In genomic region chr15:90564109-90564508, GRCh38 we compare ENCODE assay signal across 10 cellular contexts. TPM values are rescaled to one million over a fixed set of nuclear protein-coding genes. Genes with fewer than 3 reads are reported as not detected.
A peak's percentile ranks its signal among the peaks of the same experiment; 100 is the strongest.
DNase-seq lines count a peak whose midpoint lies in the region; ATAC-seq and TF ChIP-seq lines count a peak whose summit lies in the region.
"Had no signal": no experiment of that assay in that cellular context is flagged by ENCODE, and none has a peak within 500 bp of the region (broad histone marks: within the 10 kb centered on the region; RNA-seq: fewer than 3 reads in every experiment).

No MANE protein-coding gene starts in this region.

- H3K36me3 Mint-ChIP-seq in CD8-positive, alpha-beta T cell, result peaks cover 12% of the 10 kb centered on the region
- peaks cover 46% of the 10 kb centered on the region for H3K36me3 Mint-ChIP-seq in activated CD8-positive, alpha-beta T cell treated with anti-CD3 and anti-CD28 coated beads for 36 hours (ENCODE audit: low read depth)

- no peaks in the 10 kb centered on the region for H3K27me3 Mint-ChIP-seq in CD8-positive, alpha-beta T cell (ENCODE audit: low read depth)
- H3K27me3 Mint-ChIP-seq in activated CD8-positive, alpha-beta T cell treated with anti-CD3 and anti-CD28 coated beads for 36 hours, result no peaks in the 10 kb centered on the region

- peak; percentile 47 for ATAC-seq in CD8-positive, alpha-beta T cell
- ATAC-seq in HG02885 (IDR thresholded peaks at IDR 0.05; ENCODE audit: poor library complexity, unreplicated experiment), result peak; percentile 47
- peak; percentile 22 for ATAC-seq in activated CD8-positive, alpha-beta T cell treated with anti-CD3 and anti-CD28 coated beads for 36 hours
- ATAC-seq in SK-N-SH treated with all-trans-retinoic acid at 6 μM for 48 hours, result no peak
- ATAC-seq in GM18520 (IDR thresholded peaks at IDR 0.05; ENCODE audit: unreplicated experiment), result no peak
- ATAC-seq: Panc1 had no signal

- no peaks in the 10 kb centered on the region for H3K27me3 ChIP-seq in CD8-positive, alpha-beta T cell (ENCODE audit: insufficient read depth, low read length)
- H3K27me3 ChIP-seq in muscle layer of duodenum (ENCODE audit: low read depth, low read length), result no peaks in the 10 kb centered on the region
- no peaks in the 10 kb centered on the region for H3K27me3 ChIP-seq in testis

- DNase-seq in CD8-positive, alpha-beta T cell, result no peak
- no peak for DNase-seq in activated CD8-positive, alpha-beta T cell treated with anti-CD3 and anti-CD28 coated beads for 36 hours
- DNase-seq in testis (no peak), middle frontal gyrus (ENCODE audit: extremely low spot score, low spot score) (no peak)
- DNase-seq: activated CD8-positive, alpha-beta memory T cell treated with anti-CD3 and anti-CD28 coated beads for 24 hours had no signal

- H3K9me3 Mint-ChIP-seq in CD8-positive, alpha-beta T cell, result no peaks in the 10 kb centered on the region
- peaks cover 4% of the 10 kb centered on the region for H3K9me3 Mint-ChIP-seq in activated CD8-positive, alpha-beta T cell treated with anti-CD3 and anti-CD28 coated beads for 36 hours

- intact Hi-C loops in CD8-positive, alpha-beta T cell (cut with DNase I, micrococcal nuclease), result loop anchor here (2.0 kb wide), 2 partner anchors 17 to 31 kb away; no protein-coding TSS in a partner anchor
- intact Hi-C loops in activated CD8-positive, alpha-beta T cell treated with anti-CD3 and anti-CD28 coated beads for 36 hours (cut with micrococcal nuclease), result loop anchor here (5.0 kb wide), 2 partner anchors 33 to 52 kb away; no protein-coding TSS in a partner anchor
- intact Hi-C loops in testis (cut with DNase I; ENCODE audit: low total_unique reads), result no loop called here

- H3K27ac Mint-ChIP-seq in CD8-positive, alpha-beta T cell, result peak overlapping the region; percentile 94
- H3K27ac Mint-ChIP-seq in activated CD8-positive, alpha-beta T cell treated with anti-CD3 and anti-CD28 coated beads for 36 hours, result peak overlapping the region; percentile 89

- H3K4me1 ChIP-seq in CD8-positive, alpha-beta T cell (ENCODE audit: insufficient read depth, low read length), result peaks cover 95% of the 10 kb centered on the region
- H3K4me1 ChIP-seq in muscle layer of duodenum (ENCODE audit: control insufficient read depth in 1 of 2, insufficient read depth in 2 of 2, low read length in 2 of 2) (peaks cover 33 to 47% of the 10 kb centered on the region in 2 donors), testis (peaks cover 49% of the 10 kb centered on the region)

- no peak for TF ChIP-seq CTCF in CD8-positive, alpha-beta T cell (IDR thresholded peaks at IDR 0.05)
- no peak for TF ChIP-seq CTCF in activated CD8-positive, alpha-beta T cell treated with anti-CD3 and anti-CD28 coated beads for 36 hours (IDR thresholded peaks at IDR 0.05)
- no peak for TF ChIP-seq CTCF in testis (IDR thresholded peaks at IDR 0.05)

- H3K36me3 ChIP-seq in CD8-positive, alpha-beta T cell (ENCODE audit: insufficient read depth, low read length), result no peaks in the 10 kb centered on the region
- H3K36me3 ChIP-seq in muscle layer of duodenum (ENCODE audit: control insufficient read depth in 1 of 2, insufficient read depth in 2 of 2, low read length in 2 of 2) (no peaks in the 10 kb centered on the region), testis (ENCODE audit: low read depth, missing control alignments) (no peaks in the 10 kb centered on the region)

- CTCF ChIA-PET in CD8-positive, alpha-beta T cell (lab: Charles Lee), result interaction anchor here (0.9 to 1.7 kb wide), 6 partner anchors 9 to 321 kb away, joined by 3 to 6 read pairs (median 4); no protein-coding TSS in a partner anchor
- CTCF ChIA-PET in activated CD8-positive, alpha-beta T cell treated with anti-CD3 and anti-CD28 coated beads for 36 hours (lab: Charles Lee), result interaction anchor here (1.3 to 1.4 kb wide), 3 partner anchors 24 to 244 kb away, joined by 3 to 4 read pairs (median 3); no protein-coding TSS in a partner anchor

- no peak overlapping the region for H3K4me3 ChIP-seq in CD8-positive, alpha-beta T cell (ENCODE audit: low read depth, low read length)
- H3K4me3 ChIP-seq in muscle layer of duodenum (ENCODE audit: low read depth in 1 of 2, low read length in 2 of 2) (no peak overlapping the region), testis (no peak overlapping the region)

- no peaks in the 10 kb centered on the region for H3K9me3 ChIP-seq in CD8-positive, alpha-beta T cell (ENCODE audit: low read length)
- H3K9me3 ChIP-seq in muscle layer of duodenum (ENCODE audit: control insufficient read depth in 1 of 2, low read length in 2 of 2) (no peaks in the 10 kb centered on the region), testis (no peaks in the 10 kb centered on the region)

- peak overlapping the region; percentile 34 for H3K27ac ChIP-seq in CD8-positive, alpha-beta T cell (ENCODE audit: low read depth, low read length)
- H3K27ac ChIP-seq in muscle layer of duodenum (ENCODE audit: low read length), result peak overlapping the region; percentile 22
- peak overlapping the region in 1 of 2 donors; percentile 86 for H3K27ac ChIP-seq in testis

- H3K4me1 Mint-ChIP-seq in CD8-positive, alpha-beta T cell (ENCODE audit: low read depth), result peaks cover 87% of the 10 kb centered on the region
- peaks cover 85% of the 10 kb centered on the region for H3K4me1 Mint-ChIP-seq in activated CD8-positive, alpha-beta T cell treated with anti-CD3 and anti-CD28 coated beads for 36 hours (ENCODE audit: low read depth)

- H3K4me3 Mint-ChIP-seq in CD8-positive, alpha-beta T cell, result peak overlapping the region; percentile 54
- peak overlapping the region; percentile 44 for H3K4me3 Mint-ChIP-seq in activated CD8-positive, alpha-beta T cell treated with anti-CD3 and anti-CD28 coated beads for 36 hours

- POLR2A ChIA-PET in CD8-positive, alpha-beta T cell (lab: Charles Lee), result interaction anchor here (0.6 to 1.9 kb wide), 5 partner anchors 9 to 38 kb away, joined by 3 to 9 read pairs (median 4); no protein-coding TSS in a partner anchor
- POLR2A ChIA-PET in activated CD8-positive, alpha-beta T cell treated with anti-CD3 and anti-CD28 coated beads for 36 hours (lab: Charles Lee), result interaction anchor here (0.5 to 2.1 kb wide), 5 partner anchors 9 to 96 kb away, joined by 3 to 6 read pairs (median 3); no protein-coding TSS in a partner anchor

- WGBS in testis, 2 donors, result 60 to 72% methylated on average over 2 of the region's 2 CpGs

- TF ChIP-seq POLR2A in testis (IDR thresholded peaks at IDR 0.05), result no peak

TF ChIP-seq in SK-N-SH treated with all-trans-retinoic acid at 6 μM for 48 hours, 23 proteins besides CTCF, POLR2A, EP300 and RAD21:
- TF ChIP-seq OSR1 (CRISPR knock-in tag; IDR thresholded peaks at IDR 0.05) (no peak), POU6F1 (CRISPR knock-in tag; IDR thresholded peaks at IDR 0.05; ENCODE audit: borderline replicate concordance, low read depth) (no peak), ZC3H10 (CRISPR knock-in tag; IDR thresholded peaks at IDR 0.05) (no peak), PPARA (CRISPR knock-in tag; IDR thresholded peaks at IDR 0.05; ENCODE audit: borderline replicate concordance) (no peak), TOX (CRISPR knock-in tag; IDR thresholded peaks at IDR 0.05; ENCODE audit: borderline replicate concordance) (no peak), ZNF8 (CRISPR knock-in tag; IDR thresholded peaks at IDR 0.05) (no peak), CSDC2 (CRISPR knock-in tag; IDR thresholded peaks at IDR 0.05) (no peak), RARB (CRISPR knock-in tag; IDR thresholded peaks at IDR 0.05) (no peak), ISL1 (CRISPR knock-in tag; IDR thresholded peaks at IDR 0.05) (no peak), CSRNP3 (CRISPR knock-in tag; IDR thresholded peaks at IDR 0.05) (no peak), ZNF565 (CRISPR knock-in tag; conservative IDR thresholded peaks at IDR 0.05; ENCODE audit: low read depth) (no peak), ARNTL (CRISPR knock-in tag; IDR thresholded peaks at IDR 0.05; ENCODE audit: borderline replicate concordance, low read depth) (no peak)

RNA-seq across cellular contexts. Expression of gene CRTC3, which starts 34.4 kb away (rescaled TPM):
- 10 to 100 TPM; 74.0 to 77.9 TPM for total RNA-seq in CD8-positive, alpha-beta T cell
- total RNA-seq in activated CD8-positive, alpha-beta T cell treated with anti-CD3 and anti-CD28 coated beads for 36 hours, result 10 to 100 TPM; 27.1 to 28.7 TPM
- 100 to 1,000 TPM; 105 to 125 TPM for total RNA-seq in testis
- polyA plus RNA-seq in testis (ENCODE audit: insufficient read depth, low read depth, low replicate concordance), result 47.1 TPM

Comparison
In these comparisons a context has a peak if more than half of its experiments do, and no peak if none do; other contexts are left out.
1. ATAC-seq: peak in CD8-positive, alpha-beta T cell (single experiment), HG02885 (single experiment) and activated CD8-positive, alpha-beta T cell treated with anti-CD3 and anti-CD28 coated beads for 36 hours (single experiment); none in SK-N-SH treated with all-trans-retinoic acid at 6 μM for 48 hours (single experiment) and GM18520 (single experiment).